Comparison of ENCODE assay signal across 8 cellular contexts in the genomic region with DNA sequence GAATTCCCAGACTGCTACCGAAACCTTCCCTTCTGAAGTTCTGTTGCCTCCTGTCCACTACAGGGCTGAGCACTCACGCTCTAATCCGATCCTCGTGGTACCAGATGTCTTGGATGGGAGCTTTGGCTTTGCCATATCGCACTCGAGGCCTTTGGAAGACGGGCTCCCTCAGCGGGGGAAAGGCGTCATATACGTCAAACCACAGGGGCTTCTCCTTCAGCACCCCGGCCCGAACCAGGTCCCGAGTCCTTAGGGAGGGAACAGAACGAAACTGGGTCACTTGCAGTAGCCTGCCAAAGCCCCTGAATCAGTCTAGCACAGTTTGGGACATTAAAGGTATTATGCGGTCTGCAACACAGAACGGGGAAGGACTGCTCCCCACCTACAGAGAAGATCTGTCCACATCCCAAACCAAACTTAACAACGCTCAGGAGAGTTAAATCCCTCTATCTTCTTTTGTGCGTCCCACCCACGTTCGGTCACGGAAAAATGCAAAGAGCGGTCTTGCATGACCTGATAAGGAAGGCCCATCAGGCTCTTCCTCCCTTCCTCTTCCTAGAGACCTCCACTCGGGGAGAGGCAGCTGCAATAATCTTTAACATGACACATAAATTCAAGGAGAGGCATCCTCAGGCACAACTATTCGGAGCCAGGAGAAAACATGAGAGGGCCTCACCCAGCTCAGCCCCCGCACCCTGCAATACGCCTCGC. TPM values are rescaled to one million over a fixed set of nuclear protein-coding genes. Genes with fewer than 3 reads are reported as not detected.
DNase-seq lines count a peak whose midpoint lies in the region; ATAC-seq and TF ChIP-seq lines count a peak whose summit lies in the region.

No MANE protein-coding gene starts in this region.

- no peaks in the 10 kb centered on the region for H3K36me3 ChIP-seq in mucosa of descending colon (ENCODE audit: low read depth)

- DNase-seq in CD4-positive, alpha-beta T cell: no peak
- peak in 1 of 3 donors; percentile 20 for DNase-seq in mucosa of descending colon
- no peak for DNase-seq in NCI-H1436 treated with DMSO at 0.1 percent for 48 hours (lab: John Stamatoyannopoulos, UW)
- no peak for DNase-seq in NCI-H526 treated with DMSO at 0.1 percent for 48 hours (lab: John Stamatoyannopoulos, UW)
- no peak for DNase-seq in AG08395 (ENCODE audit: low spot score)
- no peak for DNase-seq in HCEC 1CT

- peak overlapping the region; percentile 74 for H3K4me3 ChIP-seq in mucosa of descending colon

- CTCF ChIA-PET in CD4-positive, alpha-beta T cell (lab: Charles Lee): interaction anchor here (1.7 to 1.8 kb wide), 2 partner anchors 150 to 158 kb away, joined by 5 to 6 read pairs; a partner anchor contains a TSS

- peak overlapping the region; percentile 60 for H3K27ac ChIP-seq in CD4-positive, alpha-beta T cell (ENCODE audit: low read depth, low read length)

- intact Hi-C loops in CD4-positive, alpha-beta T cell (cut with DNase I, micrococcal nuclease): loop anchor here in 1 of 2 experiments (5.0 kb wide), 1 partner anchor 668 kb away; no protein-coding TSS in a partner anchor
- intact Hi-C loops in mucosa of descending colon (cut with DNase I, micrococcal nuclease): loop anchor here in 1 of 2 donors (10.0 kb wide), 1 partner anchor 265 kb away; no protein-coding TSS in a partner anchor

- no peaks in the 10 kb centered on the region for H3K27me3 Mint-ChIP-seq in CD4-positive, alpha-beta T cell
- peaks cover 7% of the 10 kb centered on the region for H3K27me3 Mint-ChIP-seq in brain

- peaks cover 22% of the 10 kb centered on the region for H3K4me1 ChIP-seq in mucosa of descending colon (ENCODE audit: low read depth)

- no peaks in the 10 kb centered on the region for H3K27me3 ChIP-seq in CD4-positive, alpha-beta T cell (ENCODE audit: control insufficient read depth, insufficient read depth, low read length)

- POLR2A ChIA-PET in CD4-positive, alpha-beta T cell (lab: Charles Lee): interaction anchor here (0.6 to 2.8 kb wide), 28 partner anchors 8 to 1771 kb away, joined by 3 to 61 read pairs (median 5); a partner anchor contains a TSS

- no peak for ATAC-seq in CD4-positive, alpha-beta T cell (ENCODE audit: poor library complexity)
- ATAC-seq in HG03520 (IDR thresholded peaks at IDR 0.05; ENCODE audit: unreplicated experiment) (peak; percentile 20), mucosa of descending colon (peak; percentile 5)

- peaks cover 46% of the 10 kb centered on the region for H3K4me1 Mint-ChIP-seq in CD4-positive, alpha-beta T cell (ENCODE audit: low read depth)
- H3K4me1 Mint-ChIP-seq in brain: peaks cover 53% of the 10 kb centered on the region

- H3K27ac Mint-ChIP-seq in CD4-positive, alpha-beta T cell: peak overlapping the region; percentile 97
- H3K27ac Mint-ChIP-seq in brain: peak overlapping the region; percentile 98 to 100 (median 99)

- H3K9me3 ChIP-seq in CD4-positive, alpha-beta T cell (ENCODE audit: control insufficient read depth, low read length): no peaks in the 10 kb centered on the region
- H3K9me3 ChIP-seq in mucosa of descending colon: no peaks in the 10 kb centered on the region

- H3K4me3 Mint-ChIP-seq in CD4-positive, alpha-beta T cell: peak overlapping the region; percentile 95
- H3K4me3 Mint-ChIP-seq in brain: peak overlapping the region; percentile 94 to 99 (median 97)

- TF ChIP-seq CTCF in CD4-positive, alpha-beta T cell (IDR thresholded peaks at IDR 0.05): no peak
- no peak for TF ChIP-seq CTCF in brain (conservative IDR thresholded peaks at IDR 0.05)
- TF ChIP-seq CTCF in mucosa of descending colon (IDR thresholded peaks at IDR 0.05): no peak

- no peaks in the 10 kb centered on the region for H3K9me3 Mint-ChIP-seq in CD4-positive, alpha-beta T cell
- H3K9me3 Mint-ChIP-seq in brain: no peaks in the 10 kb centered on the region

- peaks cover 35% of the 10 kb centered on the region for H3K36me3 Mint-ChIP-seq in CD4-positive, alpha-beta T cell (ENCODE audit: low read depth)
- H3K36me3 Mint-ChIP-seq in brain: peaks cover 33% of the 10 kb centered on the region

RNA-seq across cellular contexts. Expression of a gene that starts 0.5 kb away (rescaled TPM):
- 10 to 100 TPM; 14.6 to 14.7 TPM for total RNA-seq in CD4-positive, alpha-beta T cell
- polyA plus RNA-seq in brain (ENCODE audit: insufficient read depth, low read depth, low replicate concordance): 58.5 TPM
- 10 to 100 TPM; 15.1 to 27.2 (median 24.0) TPM for total RNA-seq in mucosa of descending colon
